ENCODE assay signal across 8 cellular contexts in genomic region chr9:128438343-128439109, GRCh38. TPM values are rescaled to one million over a fixed set of nuclear protein-coding genes. Genes with fewer than 3 reads are reported as not detected.
DNase-seq lines count a peak whose midpoint lies in the region; ATAC-seq and TF ChIP-seq lines count a peak whose summit lies in the region.

No MANE protein-coding gene starts in this region.

- H3K27me3 ChIP-seq in PC-9 (ENCODE audit: insufficient read depth, low read depth) = no peaks in the 10 kb centered on the region

- TF ChIP-seq CTCF in PC-9 (conservative IDR thresholded peaks at IDR 0.05) = peak; percentile 93

- no peaks in the 10 kb centered on the region for H3K4me1 ChIP-seq in PC-9 (replicated peaks; ENCODE audit: insufficient read depth)

- no peak overlapping the region for H3K4me3 Mint-ChIP-seq in naive B cell
- no peak overlapping the region for H3K4me3 Mint-ChIP-seq in stimulated activated effector memory CD8-positive, alpha-beta T cell treated with anti-CD3 and anti-CD28 coated beads, Interleukin-12 subunit alpha, Interleukin-12 subunit beta, amount 100 ng/mL, for 72 hours

- BruUV-seq in PC-9 (replicated peaks; lab: Mats Ljungman, UMichigan) = no TSS peak

- H3K27me3 Mint-ChIP-seq in naive B cell = no peaks in the 10 kb centered on the region

- POLR2A ChIA-PET in PC-9 (lab: Charles Lee; ENCODE audit: unreplicated experiment) = interaction anchor here (0.6 kb wide), 1 partner anchor 117 kb away, joined by 3 read pairs; no protein-coding TSS in a partner anchor

- H3K36me3 ChIP-seq in PC-9 (ENCODE audit: low read depth) = no peaks in the 10 kb centered on the region

- H3K79me2 ChIP-seq in PC-9 (ENCODE audit: low read depth) = no peaks in the 10 kb centered on the region

- no peaks in the 10 kb centered on the region for H3K36me3 Mint-ChIP-seq in naive B cell
- H3K36me3 Mint-ChIP-seq in stimulated activated effector memory CD8-positive, alpha-beta T cell treated with anti-CD3 and anti-CD28 coated beads, Interleukin-12 subunit alpha, Interleukin-12 subunit beta, amount 100 ng/mL, for 72 hours = peaks cover 6% of the 10 kb centered on the region

- H4K20me1 ChIP-seq in PC-9 (ENCODE audit: insufficient read depth) = no peaks in the 10 kb centered on the region

- no peak overlapping the region for H3K27ac Mint-ChIP-seq in naive B cell
- H3K27ac Mint-ChIP-seq in stimulated activated effector memory CD8-positive, alpha-beta T cell treated with anti-CD3 and anti-CD28 coated beads, Interleukin-12 subunit alpha, Interleukin-12 subunit beta, amount 100 ng/mL, for 72 hours = peak overlapping the region; percentile 34

- H3K9me2 ChIP-seq in PC-9 (ENCODE audit: insufficient read depth) = no peaks in the 10 kb centered on the region

- no peak overlapping the region for H3K4me3 ChIP-seq in PC-9

- H3K27ac ChIP-seq in PC-9 = no peak overlapping the region

- peaks cover 4 to 7% (median 4%) of the 10 kb centered on the region in 3 donors for H3K4me1 Mint-ChIP-seq in naive B cell
- peaks cover 15% of the 10 kb centered on the region for H3K4me1 Mint-ChIP-seq in stimulated activated effector memory CD8-positive, alpha-beta T cell treated with anti-CD3 and anti-CD28 coated beads, Interleukin-12 subunit alpha, Interleukin-12 subunit beta, amount 100 ng/mL, for 72 hours

- DNase-seq in NCI-H1417 (lab: John Stamatoyannopoulos, UW) = peak; percentile 56 to 82 (median 74)
- DNase-seq in NCI-H1417 treated with DMSO at 0.1 percent for 48 hours (lab: John Stamatoyannopoulos, UW) = no peak
- peak; percentile 85 for DNase-seq in HuH-7.5 (ENCODE audit: low spot score)
- DNase-seq in PC-9 = peak; percentile 51 to 83
- peak; percentile 87 for DNase-seq in activated T-cell treated with anti-CD3 and anti-CD28 coated beads for 1 hour (ENCODE audit: low read depth)
- peak; percentile 69 for DNase-seq in naive B cell
- peak; percentile 87 to 92 for DNase-seq in stimulated activated effector memory CD8-positive, alpha-beta T cell treated with anti-CD3 and anti-CD28 coated beads, Interleukin-12 subunit alpha, Interleukin-12 subunit beta, amount 100 ng/mL, for 72 hours (ENCODE audit: low spot score in 2 of 2)

- intact Hi-C loops in PC-9 (cut with micrococcal nuclease; ENCODE audit: unreplicated experiment) = no loop called here

- H3K9me3 Mint-ChIP-seq in naive B cell = no peaks in the 10 kb centered on the region
- H3K9me3 Mint-ChIP-seq in stimulated activated effector memory CD8-positive, alpha-beta T cell treated with anti-CD3 and anti-CD28 coated beads, Interleukin-12 subunit alpha, Interleukin-12 subunit beta, amount 100 ng/mL, for 72 hours = no peaks in the 10 kb centered on the region

- no peaks in the 10 kb centered on the region for H3K9me3 ChIP-seq in PC-9 (ENCODE audit: insufficient read depth, low read depth)

- peaks cover 3% of the 10 kb centered on the region; the same call in 1 of the 2 replicates for H3F3A ChIP-seq in PC-9 (ENCODE audit: insufficient read depth, low read depth)

- H3K4me2 ChIP-seq in PC-9 = no peak overlapping the region

- CTCF ChIA-PET in PC-9 (lab: Charles Lee) = interaction anchor here (0.5 to 1.5 kb wide), 11 partner anchors 9 to 426 kb away, joined by 3 to 12 read pairs (median 3); partner anchors contain the start of genes CERCAM and ENDOG

- ATAC-seq in esophagus mucosa (peak; percentile 95), naive B cell (ENCODE audit: low read depth in 2 of 2) (peak; percentile 97 to 99)
- peak; percentile 92 for ATAC-seq in stimulated activated effector memory CD8-positive, alpha-beta T cell treated with anti-CD3 and anti-CD28 coated beads, Interleukin-12 subunit alpha, Interleukin-12 subunit beta, amount 100 ng/mL, for 72 hours

- no peak overlapping the region for H2AFZ ChIP-seq in PC-9

RNA-seq across cellular contexts. Expression of gene ODF2, which starts 17.3 kb away (rescaled TPM):
- total RNA-seq in PC-9 (2021) (49.4 and 58.2 TPM in 2 replicates), esophagus mucosa (14.5 TPM)
- polyA plus RNA-seq in naive B cell (ENCODE audit: low read depth in 6 of 6) = 10 to 100 TPM; 11.2 to 29.9 (median 18.4) TPM

RNA-seq across cellular contexts. Expression of gene CERCAM, which starts 17.9 kb away (rescaled TPM):
- total RNA-seq in PC-9 (2021) (87.2 and 111 TPM in 2 replicates), esophagus mucosa (5.5 TPM)
- under 1 TPM in 5 of 6 donors, not detected in 1; 0.31 to 0.71 (median 0.37) TPM for polyA plus RNA-seq in naive B cell (ENCODE audit: low read depth in 6 of 6)

Comparison
In these comparisons a context has a peak if more than half of its experiments do, and no peak if none do; other contexts are left out.
1. RNA of gene CERCAM, which starts 17.9 kb away (total RNA-seq): 87.2 to 111 TPM in PC-9; 5.5 TPM in esophagus mucosa (single experiment); every median in the first group is over 10 times any median in the second.
2. Peak in every context shown above with its lines, with median percentiles within 50 percentile points of each other: ATAC-seq.